In genomic region chr1:43613075-43613942, GRCh38 we compare ENCODE assay signal across 16 cellular contexts. TPM values are rescaled to one million over a fixed set of nuclear protein-coding genes. Genes with fewer than 3 reads are reported as not detected.
DNase-seq lines count a peak whose midpoint lies in the region; TF ChIP-seq lines count a peak whose summit lies in the region.
"Had no signal": no experiment of that assay in that cellular context is flagged by ENCODE, and none has a peak within 500 bp of the region (broad histone marks: within the 10 kb centered on the region; RNA-seq: fewer than 3 reads in every experiment).

No MANE protein-coding gene starts in this region.

- H3K27ac ChIP-seq in H9 (ENCODE audit: insufficient read length, low read depth, low read length): no peak overlapping the region
- peak overlapping the region; percentile 29 for H3K27ac ChIP-seq in RWPE1
- H3K27ac ChIP-seq in endodermal cell (ENCODE audit: low read depth, low read length): no peak overlapping the region
- H3K27ac ChIP-seq in osteoblast (ENCODE audit: low read depth, low read length): no peak overlapping the region
- no peak overlapping the region for H3K27ac ChIP-seq in Peyer's patch
- H3K27ac ChIP-seq in SK-N-SH (ENCODE audit: low read depth in 2 of 2, low read length in 1 of 2): no peak overlapping the region
- H3K27ac ChIP-seq: C4-2B had no signal

- H3K4me3 ChIP-seq in endodermal cell (ENCODE audit: low read length) (no peak overlapping the region), osteoblast (ENCODE audit: insufficient read depth, low read length) (no peak overlapping the region), Peyer's patch (no peak overlapping the region), SK-N-SH (ENCODE audit: low read depth in 2 of 2, low read length in 1 of 2) (no peak overlapping the region)

- no peak overlapping the region for H2BK120ac ChIP-seq in H9 (ENCODE audit: low read depth, low read length, poor library complexity, severe bottlenecking)

- no peak overlapping the region for H2BK15ac ChIP-seq in H9 (ENCODE audit: low read depth, low read length)

- H4K20me1 ChIP-seq in H9 (ENCODE audit: control insufficient read depth, insufficient read depth, insufficient read length) (no peaks in the 10 kb centered on the region), osteoblast (ENCODE audit: insufficient read depth, low read length) (no peaks in the 10 kb centered on the region), SK-N-SH (ENCODE audit: insufficient read depth) (no peaks in the 10 kb centered on the region)

- no peak overlapping the region for H3K56ac ChIP-seq in H9 (ENCODE audit: insufficient read length, low read depth, low read length)

- no peaks in the 10 kb centered on the region for H3F3A ChIP-seq in SK-N-SH (replicated peaks; ENCODE audit: insufficient read depth)

- no peaks in the 10 kb centered on the region for H3K79me2 ChIP-seq in H9 (ENCODE audit: insufficient read depth, low read length)
- no peaks in the 10 kb centered on the region for H3K79me2 ChIP-seq in osteoblast (ENCODE audit: insufficient read depth, low read length)
- no peaks in the 10 kb centered on the region for H3K79me2 ChIP-seq in SK-N-SH (ENCODE audit: insufficient read depth)

- H3K9me3 ChIP-seq in H9 (ENCODE audit: control insufficient read depth, low read depth, low read length): no peaks in the 10 kb centered on the region
- no peaks in the 10 kb centered on the region for H3K9me3 ChIP-seq in endodermal cell (ENCODE audit: control insufficient read depth, low read length)
- H3K9me3 ChIP-seq in osteoblast (ENCODE audit: low read depth, low read length): no peaks in the 10 kb centered on the region
- no peaks in the 10 kb centered on the region for H3K9me3 ChIP-seq in Peyer's patch
- H3K9me3 ChIP-seq in SK-N-SH: no peaks in the 10 kb centered on the region

- H3K27ac Mint-ChIP-seq in H9 (peak overlapping the region in 2 of 3 experiments; percentile 49 to 95; a peak in 2 of 7 replicates), endodermal cell (peak overlapping the region; percentile 52)
- H3K27ac Mint-ChIP-seq: CD4-positive, alpha-beta memory T cell had no signal

- no peak overlapping the region for H4K5ac ChIP-seq in H9 (ENCODE audit: insufficient read length, low read depth, low read length)

- H3K9me3 Mint-ChIP-seq in H9 (no peaks in the 10 kb centered on the region), endodermal cell (no peaks in the 10 kb centered on the region)

- H3K36me3 Mint-ChIP-seq in H9 (ENCODE audit: insufficient read depth in 1 of 3, low read depth in 3 of 3) (peaks cover 32 to 85% (median 73%) of the 10 kb centered on the region in 3 experiments), endodermal cell (ENCODE audit: low read depth) (peaks cover 75% of the 10 kb centered on the region)
- H3K36me3 Mint-ChIP-seq: CD4-positive, alpha-beta memory T cell had no signal

- H3K27me3 ChIP-seq in H9 (ENCODE audit: insufficient read depth, low read length) (no peaks in the 10 kb centered on the region), endodermal cell (ENCODE audit: control insufficient read depth, insufficient read depth, low read length, poor library complexity, severe bottlenecking) (no peaks in the 10 kb centered on the region), osteoblast (ENCODE audit: insufficient read depth, low read length) (no peaks in the 10 kb centered on the region), Peyer's patch (no peaks in the 10 kb centered on the region), SK-N-SH (ENCODE audit: insufficient read depth) (no peaks in the 10 kb centered on the region)

- no peak for TF ChIP-seq EP300 in SK-N-SH (IDR thresholded peaks at IDR 0.05; ENCODE audit: borderline replicate concordance in 1 of 2, low read depth in 1 of 2, low read length in 1 of 2)

- no peak overlapping the region for H2BK20ac ChIP-seq in H9 (ENCODE audit: low read depth, low read length, poor library complexity, severe bottlenecking)

- TF ChIP-seq CTCF in H9 (conservative IDR thresholded peaks at IDR 0.05): no peak
- TF ChIP-seq CTCF in RWPE1 (conservative IDR thresholded peaks at IDR 0.05; ENCODE audit: low read depth): no peak
- no peak for TF ChIP-seq CTCF in endodermal cell (conservative IDR thresholded peaks at IDR 0.05)
- no peak for TF ChIP-seq CTCF in osteoblast (IDR thresholded peaks at IDR 0.05; ENCODE audit: extremely low read depth, low read depth, low read length)
- no peak for TF ChIP-seq CTCF in Peyer's patch (IDR thresholded peaks at IDR 0.05)
- no peak for TF ChIP-seq CTCF in SK-N-SH (IDR thresholded peaks at IDR 0.05)

- H3K4me2 ChIP-seq in H9 (ENCODE audit: insufficient read depth, insufficient read length, low read length) (no peak overlapping the region), osteoblast (ENCODE audit: insufficient read depth, low read length) (no peak overlapping the region), SK-N-SH (no peak overlapping the region)

- no peak overlapping the region for H2BK12ac ChIP-seq in H9 (ENCODE audit: insufficient read length, low read depth, low read length)

- H3K9me2 ChIP-seq in SK-N-SH: no peaks in the 10 kb centered on the region

- H3T11ph ChIP-seq in H9 (ENCODE audit: low read length): no peak overlapping the region

- H3K79me1 ChIP-seq in H9 (ENCODE audit: insufficient read depth, low read depth, low read length, poor library complexity, severe bottlenecking): no peaks in the 10 kb centered on the region

- DNase-seq in H9: no peak
- DNase-seq in RWPE1 (ENCODE audit: low spot score): no peak
- DNase-seq in endodermal cell: no peak
- DNase-seq in osteoblast (ENCODE audit: insufficient read length, low spot score, missing footprints): peak; percentile 66
- no peak for DNase-seq in CD1c-positive myeloid dendritic cell (ENCODE audit: extremely low spot score)
- no peak for DNase-seq in Peyer's patch
- no peak for DNase-seq in SK-N-SH
- DNase-seq in hepatic stellate cell (ENCODE audit: low spot score): no peak
- DNase-seq: AML-193; CD4-positive, alpha-beta memory T cell; DMS153; DMS79; GDM1; GOT3; H7 had no signal

- H4K91ac ChIP-seq in H9 (ENCODE audit: insufficient read length, low read depth, low read length): no peak overlapping the region

- no peak overlapping the region for H4K8ac ChIP-seq in H9 (replicated peaks; ENCODE audit: insufficient read length, low read depth, low read length)

- no peak overlapping the region for H3K4ac ChIP-seq in H9 (ENCODE audit: low read depth, low read length)

- CTCF ChIA-PET in RWPE1 (lab: Yijun Ruan, JAX): interaction anchor here (0.7 kb wide), 1 partner anchor 61 kb away, joined by 3 read pairs; no protein-coding TSS in a partner anchor
- CTCF ChIA-PET in SK-N-SH (lab: Yijun Ruan, JAX): no interaction called here

- H3K36me3 ChIP-seq in endodermal cell (ENCODE audit: control insufficient read depth, insufficient read depth, low read length) (peaks cover 39% of the 10 kb centered on the region), osteoblast (ENCODE audit: insufficient read depth, low read length) (peaks cover 31% of the 10 kb centered on the region), Peyer's patch (peaks cover 0 to 93% (median 0%) of the 10 kb centered on the region in 3 donors), SK-N-SH (replicated peaks in 1 of 2; ENCODE audit: control insufficient read depth in 1 of 2, insufficient read depth in 2 of 2, low read length in 1 of 2) (peaks cover 11 to 34% of the 10 kb centered on the region in 2 experiments)

- H3K14ac ChIP-seq in H9 (ENCODE audit: insufficient read depth, low read length): no peak overlapping the region

- H3K4me3 Mint-ChIP-seq in H9: no peak overlapping the region
- H3K4me3 Mint-ChIP-seq in endodermal cell: no peak overlapping the region
- H3K4me3 Mint-ChIP-seq: CD4-positive, alpha-beta memory T cell had no signal

- H3K4me1 Mint-ChIP-seq in H9 (no peaks in the 10 kb centered on the region), endodermal cell (no peaks in the 10 kb centered on the region)

- WGBS in H9 (ENCODE audit: extremely low coverage, insufficient read length, low lambda C conversion rate): no CpG with 5 or more reads among the region's 22 CpGs
- WGBS in endodermal cell (ENCODE audit: insufficient coverage in 1 of 2, insufficient read length in 1 of 2), 2 experiments: 91 to 98% methylated on average over 9 to 22 of the region's 22 CpGs
- WGBS in SK-N-SH (ENCODE audit: low lambda C conversion rate): 90% methylated on average over 16 of the region's 22 CpGs

- no peak overlapping the region for H2AK5ac ChIP-seq in H9 (ENCODE audit: insufficient read length, low read length)

- no peak for TF ChIP-seq RAD21 in SK-N-SH (IDR thresholded peaks at IDR 0.05; ENCODE audit: low read length)

- no peak for TF ChIP-seq POLR2A in Peyer's patch (IDR thresholded peaks at IDR 0.05)

- no peaks in the 10 kb centered on the region for H3K23me2 ChIP-seq in H9 (ENCODE audit: insufficient read length, low read depth, low read length, poor library complexity, severe bottlenecking)

- POLR2A ChIA-PET in RWPE1 (lab: Yijun Ruan, JAX; ENCODE audit: low non-redundant PET) (no interaction called here), SK-N-SH (lab: Yijun Ruan, JAX) (no interaction called here)

- no peaks in the 10 kb centered on the region for H3K4me1 ChIP-seq in H9 (ENCODE audit: insufficient read depth, low read length)
- no peaks in the 10 kb centered on the region for H3K4me1 ChIP-seq in endodermal cell (ENCODE audit: control insufficient read depth, insufficient read depth, low read length)
- H3K4me1 ChIP-seq in osteoblast (ENCODE audit: insufficient read depth, low read length): no peaks in the 10 kb centered on the region
- H3K4me1 ChIP-seq in Peyer's patch: no peaks in the 10 kb centered on the region
- peaks cover 0 to 4% of the 10 kb centered on the region in 2 experiments; a peak in 1 of 4 replicates for H3K4me1 ChIP-seq in SK-N-SH (ENCODE audit: control insufficient read depth in 1 of 2, insufficient read depth in 2 of 2, low read depth in 1 of 2, low read length in 1 of 2)

- H3K9ac ChIP-seq in H9 (ENCODE audit: extremely low read depth, insufficient read length, low read length) (no peak overlapping the region), endodermal cell (ENCODE audit: extremely low read depth, low read length, poor library complexity, severe bottlenecking) (no peak overlapping the region), SK-N-SH (no peak overlapping the region)

- H2BK5ac ChIP-seq in H9 (ENCODE audit: insufficient read length, low read length): no peak overlapping the region

- no peak overlapping the region for H2AFZ ChIP-seq in H9 (ENCODE audit: low read length)
- no peak overlapping the region for H2AFZ ChIP-seq in osteoblast (ENCODE audit: low read length)
- no peak overlapping the region for H2AFZ ChIP-seq in SK-N-SH (ENCODE audit: low read depth)

- no peak overlapping the region for H3K23ac ChIP-seq in H9 (ENCODE audit: insufficient read length, low read depth, low read length)

- no peak overlapping the region for H3K18ac ChIP-seq in H9 (ENCODE audit: insufficient read length, low read depth, low read length)

- no peaks in the 10 kb centered on the region; the same call in 1 of the 2 replicates for H3K27me3 Mint-ChIP-seq in H9 (ENCODE audit: low read depth)
- no peaks in the 10 kb centered on the region for H3K27me3 Mint-ChIP-seq in endodermal cell (ENCODE audit: insufficient read depth)

RNA-seq across cellular contexts. Expression of gene KDM4A, which starts 36.6 kb away (rescaled TPM):
- total RNA-seq in H9 (2021) (77.9 and 81.7 TPM in 2 replicates), endodermal cell (10 to 100 TPM; 54.7 to 74.4 TPM), osteoblast (47.0 and 47.4 TPM in 2 replicates), Peyer's patch (10 to 100 TPM; 60.1 to 74.7 (median 66.2) TPM)
- 54.6 TPM for polyA plus RNA-seq in endodermal cell (2013, experiment 1 of 2)
- 47.6 TPM for polyA plus RNA-seq in endodermal cell (2013, experiment 2 of 2)
- polyA plus RNA-seq in SK-N-SH (2012; rRNA removed): 21.4 and 27.7 TPM in 2 replicates
- 22.2 and 23.4 TPM in 2 replicates for polyA plus RNA-seq in SK-N-SH (2012; cell fraction: cytosol; rRNA removed)
- polyA plus RNA-seq in SK-N-SH (2012; cell fraction: nucleus; rRNA removed): 23.2 and 33.8 TPM in 2 replicates
